In the genomic region with DNA sequence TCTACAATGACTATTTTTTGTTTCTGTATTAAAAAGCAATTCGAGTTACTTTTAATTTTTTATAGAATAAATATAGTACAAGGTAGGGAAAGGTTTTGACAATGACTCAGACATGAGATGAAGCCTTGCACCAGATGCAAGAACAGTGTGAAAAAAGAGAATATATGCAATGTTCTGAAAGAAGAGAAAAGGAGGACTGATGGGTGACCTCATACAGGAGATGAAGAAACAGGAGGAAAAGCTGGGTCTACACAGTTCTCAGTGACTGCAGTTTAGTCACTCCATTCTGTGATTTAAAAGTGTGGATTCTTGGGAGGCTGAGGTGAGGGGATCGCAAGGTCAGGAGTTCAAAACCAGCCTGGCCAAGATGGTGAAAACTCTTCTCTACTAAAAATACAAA, we compare ENCODE assay signal across 21 cellular contexts. TPM values are rescaled to one million over a fixed set of nuclear protein-coding genes. Genes with fewer than 3 reads are reported as not detected.
DNase-seq lines count a peak whose midpoint lies in the region; ATAC-seq and TF ChIP-seq lines count a peak whose summit lies in the region.
"Had no signal": no experiment of that assay in that cellular context is flagged by ENCODE, and none has a peak within 500 bp of the region (broad histone marks: within the 10 kb centered on the region; RNA-seq: fewer than 3 reads in every experiment).

No MANE protein-coding gene starts in this region.

- no peak overlapping the region for H3K27ac ChIP-seq in foreskin keratinocyte
- H3K27ac ChIP-seq: PC-9 had no signal

- DNase-seq in ELR (ENCODE audit: low read depth) (peak; percentile 19), epithelial cell of esophagus (ENCODE audit: low read depth) (peak; percentile 24), foreskin keratinocyte (no peak), HAP-1 (ENCODE audit: low spot score in 2 of 2) (no peak), SHP77 treated with DMSO at 0.1 percent for 48 hours (lab: John Stamatoyannopoulos, UW) (no peak), occipital lobe (lab: John Stamatoyannopoulos, UW) (no peak), C1 segment of cervical spinal cord (lab: John Stamatoyannopoulos, UW) (no peak)
- DNase-seq: BE2C; CD4-positive, CD25-positive, alpha-beta regulatory T cell; COR-L47; DND-41; NCI-H1092; NCI-H1436; NCI-H187 treated with DMSO at 0.1 percent for 48 hours; NCI-H510A; NCI-H748 treated with DMSO at 0.1 percent for 48 hours; PC-9 had no signal

- H3K4me3 ChIP-seq in epithelial cell of esophagus (ENCODE audit: low read length) = no peak overlapping the region
- H3K4me3 ChIP-seq in HAP-1 = no peak overlapping the region
- H3K4me3 ChIP-seq: GM23338, PC-9 had no signal

- H3K27me3 ChIP-seq in foreskin keratinocyte = peaks cover 25% of the 10 kb centered on the region
- H3K27me3 ChIP-seq in HAP-1 (ENCODE audit: low read depth) = peaks cover 2% of the 10 kb centered on the region; the same call in 1 of the 2 replicates

- peak; percentile 12 for ATAC-seq in foreskin keratinocyte
- ATAC-seq: GM23338, HCT116, SK-N-SH treated with all-trans-retinoic acid at 6 μM for 48 hours had no signal

- in situ Hi-C loops in HAP-1 (cut with MboI; ENCODE audit: low sequenced_read_pairs) = no loop called here

- TF ChIP-seq CTCF in epithelial cell of esophagus (IDR thresholded peaks at IDR 0.05; ENCODE audit: insufficient read depth, low read depth, low read length, missing control alignments) = no peak
- TF ChIP-seq CTCF in foreskin keratinocyte (conservative IDR thresholded peaks at IDR 0.05) = no peak

- H3K4me1 ChIP-seq in foreskin keratinocyte = no peaks in the 10 kb centered on the region
- no peaks in the 10 kb centered on the region for H3K4me1 ChIP-seq in HAP-1
- H3K4me1 ChIP-seq: BE2C had no signal

- H3K9me3 ChIP-seq in HAP-1 = no peaks in the 10 kb centered on the region
- H3K9me3 ChIP-seq: BE2C had no signal

- H3K36me3 ChIP-seq in HAP-1 (replicated peaks) = no peaks in the 10 kb centered on the region
- H3K36me3 ChIP-seq: BE2C had no signal

TF ChIP-seq in PFSK-1, 5 proteins besides CTCF, POLR2A, EP300 and RAD21:
- TF ChIP-seq TAF1 (IDR thresholded peaks at IDR 0.05; ENCODE audit: borderline replicate concordance, insufficient read depth, low read length) = 0 out of 2 replicates have a peak, but pooled peaks have one; percentile 2
- TF ChIP-seq SIN3A (IDR thresholded peaks at IDR 0.05; ENCODE audit: borderline replicate concordance, insufficient read depth, low read length) = no peak

RNA-seq across cellular contexts. Expression of a gene that starts 38.3 kb away (rescaled TPM):
- 23.9 TPM for polyA plus RNA-seq in PFSK-1 (2012; ENCODE audit: insufficient read length, low read depth)
- total RNA-seq in foreskin keratinocyte = 24.0 and 24.8 TPM in 2 replicates
- polyA plus RNA-seq in foreskin keratinocyte = 22.3 and 24.4 TPM in 2 replicates
- 51.9 TPM for total RNA-seq in occipital lobe

Comparison
In these comparisons a context has a peak if more than half of its experiments do, and no peak if none do; other contexts are left out.
1. DNase-seq: peak in ELR (single experiment) and epithelial cell of esophagus (single experiment); none in foreskin keratinocyte (0 of 2), HAP-1 (0 of 2), SHP77 treated with DMSO at 0.1 percent for 48 hours (single experiment), occipital lobe (single experiment) and C1 segment of cervical spinal cord (0 of 14).